12 cellular contexts compared by ENCODE assay signal in the genomic region with DNA sequence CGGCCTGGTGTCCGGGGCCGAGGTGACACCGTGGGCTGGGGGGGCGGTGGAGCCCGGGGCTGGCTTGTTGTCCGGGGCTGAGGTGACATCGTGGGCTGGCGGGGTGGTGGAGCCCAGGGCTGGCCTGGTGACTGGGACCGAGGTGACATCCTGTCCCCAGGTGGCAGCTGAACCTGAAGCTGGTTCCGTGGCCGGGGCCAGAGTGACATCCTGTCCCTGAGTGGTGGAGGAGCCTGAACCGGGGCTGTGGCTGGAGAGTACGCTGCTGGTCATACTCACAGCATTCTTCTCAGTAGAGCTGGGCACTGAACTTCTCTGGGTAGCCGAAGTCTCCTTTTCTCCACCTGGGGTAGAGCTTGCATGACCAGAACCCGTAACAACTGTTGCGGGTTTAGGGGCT. TPM values are rescaled to one million over a fixed set of nuclear protein-coding genes. Genes with fewer than 3 reads are reported as not detected.
DNase-seq lines count a peak whose midpoint lies in the region; ATAC-seq, FAIRE-seq and TF ChIP-seq lines count a peak whose summit lies in the region.
"Had no signal": no experiment of that assay in that cellular context is flagged by ENCODE, and none has a peak within 500 bp of the region (broad histone marks: within the 10 kb centered on the region; RNA-seq: fewer than 3 reads in every experiment).

No MANE protein-coding gene starts in this region.

- H3K4me2 ChIP-seq in astrocyte (ENCODE audit: low read length), result no peak overlapping the region

- TF ChIP-seq POLR2A in vagina (IDR thresholded peaks at IDR 0.05), result no peak

- peaks cover 1% of the 10 kb centered on the region for H3K27me3 Mint-ChIP-seq in astrocyte (ENCODE audit: low read depth, unreplicated experiment)

- H3K27me3 ChIP-seq in left ventricle myocardium inferior (ENCODE audit: low read depth) (no peaks in the 10 kb centered on the region), right atrium auricular region (no peaks in the 10 kb centered on the region), astrocyte (ENCODE audit: insufficient read depth, low read length) (no peaks in the 10 kb centered on the region), mucosa of rectum (ENCODE audit: control insufficient read depth in 2 of 2, insufficient read depth in 2 of 2, low read length in 2 of 2) (peaks cover 0 to 4% of the 10 kb centered on the region in 2 donors), vagina (no peaks in the 10 kb centered on the region)

- H3K9me3 ChIP-seq in left ventricle myocardium inferior (replicated peaks) (no peaks in the 10 kb centered on the region), right atrium auricular region (no peaks in the 10 kb centered on the region), astrocyte (ENCODE audit: insufficient read depth, low read depth, low read length) (no peaks in the 10 kb centered on the region), mucosa of rectum (ENCODE audit: control insufficient read depth in 2 of 2, low read length in 2 of 2) (no peaks in the 10 kb centered on the region), vagina (no peaks in the 10 kb centered on the region)

- H3K9ac ChIP-seq in astrocyte (ENCODE audit: low read length) (no peak overlapping the region), mucosa of rectum (ENCODE audit: low read depth in 1 of 2, low read length in 2 of 2) (peak overlapping the region; percentile 68 to 90)

- FAIRE-seq in astrocyte (lab: Jason Lieb, UNC), result no peak
- FAIRE-seq: small intestine had no signal

- H3K4me3 Mint-ChIP-seq in astrocyte (ENCODE audit: unreplicated experiment), result peak overlapping the region; percentile 62

- H3K79me2 ChIP-seq in astrocyte (ENCODE audit: insufficient read depth, low read length), result peaks cover 16% of the 10 kb centered on the region

- H3K36me3 ChIP-seq in left ventricle myocardium inferior, result no peaks in the 10 kb centered on the region
- no peaks in the 10 kb centered on the region for H3K36me3 ChIP-seq in right atrium auricular region
- H3K36me3 ChIP-seq in astrocyte (ENCODE audit: insufficient read depth, low read length), result no peaks in the 10 kb centered on the region
- no peaks in the 10 kb centered on the region for H3K36me3 ChIP-seq in mucosa of rectum (ENCODE audit: control insufficient read depth in 2 of 2, insufficient read depth in 2 of 2, low read length in 2 of 2)
- H3K36me3 ChIP-seq in vagina, result no peaks in the 10 kb centered on the region

- TF ChIP-seq CTCF in left ventricle myocardium inferior (IDR thresholded peaks at IDR 0.05; ENCODE audit: borderline replicate concordance) (no peak), right atrium auricular region (IDR thresholded peaks at IDR 0.05) (no peak), astrocyte (IDR thresholded peaks at IDR 0.05; ENCODE audit: insufficient read depth, low read depth, low read length) (no peak), vagina (IDR thresholded peaks at IDR 0.05) (no peak)

- ATAC-seq in HG03196 (IDR thresholded peaks at IDR 0.05; ENCODE audit: unreplicated experiment), result no peak

- intact Hi-C loops in left ventricle myocardium inferior (cut with micrococcal nuclease) (no loop called here), vagina (cut with DNase I) (no loop called here)

- peaks cover 20% of the 10 kb centered on the region for H3K4me1 Mint-ChIP-seq in astrocyte (ENCODE audit: low read depth, unreplicated experiment)

- peak overlapping the region; percentile 82 for H3K27ac Mint-ChIP-seq in astrocyte (ENCODE audit: unreplicated experiment)

- no peak overlapping the region for H2AFZ ChIP-seq in astrocyte (ENCODE audit: low read depth, low read length)

- DNase-seq in left ventricle myocardium inferior (no peak), right atrium auricular region (ENCODE audit: low spot score) (no peak), astrocyte (ENCODE audit: low read depth) (no peak), vagina (ENCODE audit: extremely low spot score in 2 of 2) (no peak)
- DNase-seq in central memory CD4-positive, alpha-beta T cell, result no peak
- no peak for DNase-seq in stimulated activated CD4-positive, alpha-beta T cell treated with anti-CD3 and anti-CD28 coated beads, Interleukin-12 subunit alpha, Interleukin-12 subunit beta, amount 100 ng/mL, for 4 hours
- DNase-seq: activated CD4-positive, alpha-beta T cell treated with anti-CD3 and anti-CD28 coated beads for 48 hours; NCI-H187 treated with DMSO at 0.1 percent for 48 hours; small intestine; stimulated activated CD8-positive, alpha-beta memory T cell treated with anti-CD3 and anti-CD28 coated beads, Interleukin-4, amount 100 ng/mL, for 48 hours had no signal

- H3K27ac ChIP-seq in left ventricle myocardium inferior (replicated peaks) (peak overlapping the region; percentile 86), right atrium auricular region (peak overlapping the region in 1 of 2 donors; percentile 81), astrocyte (ENCODE audit: low read depth, low read length) (no peak overlapping the region), mucosa of rectum (ENCODE audit: low read depth in 2 of 2, low read length in 2 of 2) (peak overlapping the region in 1 of 2 donors; percentile 91), vagina (peak overlapping the region; percentile 85)

- peaks cover 10% of the 10 kb centered on the region for H3K36me3 Mint-ChIP-seq in astrocyte (ENCODE audit: low read depth, unreplicated experiment)

- peaks cover 3% of the 10 kb centered on the region for H3K9me3 Mint-ChIP-seq in astrocyte (ENCODE audit: unreplicated experiment)

- H3K4me1 ChIP-seq in left ventricle myocardium inferior (peaks cover 31% of the 10 kb centered on the region), right atrium auricular region (peaks cover 0 to 35% of the 10 kb centered on the region in 2 donors), astrocyte (ENCODE audit: insufficient read depth, low read length) (peaks cover 27% of the 10 kb centered on the region), mucosa of rectum (ENCODE audit: control insufficient read depth in 2 of 2, insufficient read depth in 2 of 2, low read length in 2 of 2) (peaks cover 22 to 40% of the 10 kb centered on the region in 2 donors), vagina (peaks cover 39% of the 10 kb centered on the region)

- H3K4me3 ChIP-seq in left ventricle myocardium inferior (no peak overlapping the region), right atrium auricular region (no peak overlapping the region), astrocyte (ENCODE audit: insufficient read depth, low read depth, low read length) (no peak overlapping the region), mucosa of rectum (ENCODE audit: low read length in 2 of 2) (peak overlapping the region; percentile 62 to 72), vagina (no peak overlapping the region)

- peaks cover 1% of the 10 kb centered on the region for H4K20me1 ChIP-seq in astrocyte (ENCODE audit: insufficient read depth, low read length)

RNA-seq across cellular contexts. Expression of a gene that starts 15.8 kb away (rescaled TPM):
- total RNA-seq in left ventricle myocardium inferior, result 7.2 TPM
- total RNA-seq in right atrium auricular region, result 10 to 100 TPM; 10.9 to 11.2 TPM
- total RNA-seq in astrocyte, result 153 and 162 TPM in 2 replicates
- 27.3 TPM for total RNA-seq in vagina

RNA-seq across cellular contexts. Expression of a gene that starts 16.6 kb away (rescaled TPM):
- total RNA-seq in left ventricle myocardium inferior (18.0 TPM), right atrium auricular region (10 to 100 TPM; 16.2 to 27.0 TPM), astrocyte (39.8 and 41.8 TPM in 2 replicates), vagina (29.5 TPM)

RNA-seq across cellular contexts. Expression of a gene that starts 18.3 kb away (rescaled TPM):
- total RNA-seq in left ventricle myocardium inferior (0.11 TPM), right atrium auricular region (under 1 TPM in 1 of 2 donors, not detected in 1; 0.20 TPM), astrocyte (13.2 and 13.6 TPM in 2 replicates), vagina (2.7 TPM)

RNA-seq across cellular contexts. Expression of a gene that starts 18.8 kb away (rescaled TPM):
- 113 TPM for total RNA-seq in left ventricle myocardium inferior
- total RNA-seq in right atrium auricular region, result 100 to 1,000 TPM; 124 to 147 TPM
- total RNA-seq in astrocyte, result 161 TPM in 2 replicates
- total RNA-seq in vagina, result 117 TPM

RNA-seq across cellular contexts. Expression of a gene that starts 51.6 kb away (rescaled TPM):
- total RNA-seq in left ventricle myocardium inferior, result 54.5 TPM
- total RNA-seq in right atrium auricular region, result 10 to 100 TPM; 46.5 to 47.8 TPM
- 31.0 and 36.2 TPM in 2 replicates for total RNA-seq in astrocyte
- total RNA-seq in vagina, result 114 TPM

Comparison
In these comparisons a context has a peak if more than half of its experiments do, and no peak if none do; other contexts are left out.
1. H3K4me3 ChIP-seq: peak in mucosa of rectum (2 of 2); none in left ventricle myocardium inferior (single experiment), right atrium auricular region (0 of 2), astrocyte (single experiment) and vagina (0 of 2).